In the genomic region with DNA sequence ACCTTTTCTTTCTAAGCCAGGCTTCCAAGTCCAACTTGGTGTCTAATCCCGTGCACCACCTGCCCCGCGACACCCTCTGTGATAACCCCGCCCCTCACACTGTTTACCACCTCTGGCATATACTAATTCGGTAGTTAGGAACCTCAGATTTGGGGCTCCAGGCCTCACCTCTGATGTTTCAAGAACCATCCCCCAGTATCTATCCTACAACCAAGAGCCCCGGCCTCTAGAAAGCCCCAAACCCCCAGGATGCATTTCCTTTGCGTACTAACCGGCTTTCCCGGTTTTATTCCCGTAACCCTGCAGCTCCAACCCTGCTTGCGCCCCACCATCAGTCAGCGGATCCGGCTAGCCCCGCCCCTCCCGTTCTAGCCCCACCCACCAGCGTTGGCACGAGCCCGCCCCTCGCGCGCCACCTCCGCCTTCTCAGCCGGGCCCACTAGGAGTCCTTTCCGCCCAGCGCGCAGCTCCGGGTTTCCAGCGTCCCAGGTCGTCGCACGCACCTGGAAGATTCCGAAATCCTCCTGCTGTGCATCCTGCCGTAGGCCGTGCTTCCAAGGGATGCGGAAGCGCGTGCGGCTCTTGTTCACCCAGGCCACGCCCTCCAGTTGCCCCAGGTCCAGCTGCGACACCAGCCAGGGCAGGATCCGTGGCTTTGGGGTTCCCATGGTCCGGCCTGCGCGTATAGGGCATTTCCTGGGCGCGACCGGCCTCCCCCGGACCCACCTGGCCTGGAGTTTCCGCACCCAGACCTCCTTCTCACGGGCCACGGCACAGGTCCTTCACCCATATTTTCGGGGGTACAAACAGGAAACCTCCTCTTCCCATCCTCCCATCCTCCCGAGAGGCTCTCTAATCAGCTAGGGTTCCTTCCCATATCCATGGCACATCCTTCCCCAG, we compare ENCODE assay signal across 8 cellular contexts. TPM values are rescaled to one million over a fixed set of nuclear protein-coding genes. Genes with fewer than 3 reads are reported as not detected.
DNase-seq lines count a peak whose midpoint lies in the region; ATAC-seq and TF ChIP-seq lines count a peak whose summit lies in the region.

No MANE protein-coding gene starts in this region.

- TF ChIP-seq POLR2A in body of pancreas (IDR thresholded peaks at IDR 0.05): peak; percentile 54 to 75 (median 72)

- H3K9ac ChIP-seq in iPS-15b (ENCODE audit: low read depth, low read length): peak overlapping the region; percentile 79

- peaks cover 0 to 4% (median 0%) of the 10 kb centered on the region in 8 donors for H3K9me3 Mint-ChIP-seq in CD4-positive, alpha-beta memory T cell
- H3K9me3 Mint-ChIP-seq in GM23338: peaks cover 13% of the 10 kb centered on the region

- H3K4me2 ChIP-seq in GM23338: peak overlapping the region; percentile 99

- intact Hi-C loops in CD4-positive, alpha-beta memory T cell (cut with micrococcal nuclease): loop anchor here (1.0 kb wide), 3 partner anchors 12 to 74 kb away; a partner anchor contains a TSS
- intact Hi-C loops in body of pancreas (cut with DNase I): no loop called here

- DNase-seq in CD4-positive, alpha-beta memory T cell: peak; percentile 85 to 92 (median 88)
- DNase-seq in GM23338 (ENCODE audit: low spot score) (peak; percentile 98), NCI-H2081 treated with DMSO at 0.1 percent for 48 hours (lab: John Stamatoyannopoulos, UW) (peak; percentile 71), UCSD-AML1 (lab: John Stamatoyannopoulos, UW; ENCODE audit: unreplicated experiment) (peak; percentile 85), body of pancreas (peak; percentile 90 to 92 (median 91)), skeletal muscle cell (ENCODE audit: low read depth) (peak; percentile 41)

- peak overlapping the region; percentile 99 for H3K4me3 ChIP-seq in CD4-positive, alpha-beta memory T cell (ENCODE audit: low read length in 2 of 2)
- H3K4me3 ChIP-seq in GM23338 (peak overlapping the region; percentile 70), body of pancreas (peak overlapping the region; percentile 9 to 72), iPS-15b (ENCODE audit: low read depth, low read length) (peak overlapping the region; percentile 99), skeletal muscle cell (ENCODE audit: low read depth, low read length) (peak overlapping the region; percentile 95)

- H3K27me3 ChIP-seq in CD4-positive, alpha-beta memory T cell (ENCODE audit: insufficient read depth, low read length): no peaks in the 10 kb centered on the region
- no peaks in the 10 kb centered on the region for H3K27me3 ChIP-seq in GM23338 (ENCODE audit: insufficient read depth)
- no peaks in the 10 kb centered on the region for H3K27me3 ChIP-seq in body of pancreas
- H3K27me3 ChIP-seq in iPS-15b (ENCODE audit: control insufficient read depth, insufficient read depth, low read length): no peaks in the 10 kb centered on the region

- CTCF ChIA-PET in CD4-positive, alpha-beta memory T cell (lab: Charles Lee; ENCODE audit: partially characterized antibody): interaction anchor here (0.8 to 3.4 kb wide), 11 partner anchors 8 to 130 kb away, joined by 3 to 15 read pairs (median 4); a partner anchor contains a TSS

- POLR2A ChIA-PET in CD4-positive, alpha-beta memory T cell (lab: Charles Lee; ENCODE audit: partially characterized antibody): interaction anchor here (0.7 to 11.0 kb wide), 35 partner anchors 9 to 1151 kb away, joined by 3 to 146 read pairs (median 5); a partner anchor contains a TSS

- H3K79me2 ChIP-seq in GM23338 (replicated peaks; ENCODE audit: insufficient read depth): peaks cover 36% of the 10 kb centered on the region

- H3K4me3 Mint-ChIP-seq in CD4-positive, alpha-beta memory T cell: peak overlapping the region; percentile 95 to 100 (median 97)
- peak overlapping the region; percentile 98 for H3K4me3 Mint-ChIP-seq in GM23338

- H3F3A ChIP-seq in GM23338 (replicated peaks; ENCODE audit: low read depth): peaks cover 26% of the 10 kb centered on the region

- 0 to 1% methylated on average over 27 to 53 of the region's 53 CpGs for WGBS in body of pancreas, 2 donors

- H3K9me3 ChIP-seq in CD4-positive, alpha-beta memory T cell (ENCODE audit: control insufficient read depth in 1 of 2, low read length in 2 of 2): no peaks in the 10 kb centered on the region
- no peaks in the 10 kb centered on the region for H3K9me3 ChIP-seq in body of pancreas
- H3K9me3 ChIP-seq in iPS-15b (ENCODE audit: control insufficient read depth, insufficient read depth, low read length): peaks cover 2% of the 10 kb centered on the region

- no peak for TF ChIP-seq CTCF in GM23338 (conservative IDR thresholded peaks at IDR 0.05; ENCODE audit: low read depth in 2 of 2)
- TF ChIP-seq CTCF in body of pancreas (IDR thresholded peaks at IDR 0.05): peak in 6 of 7 experiments; percentile 10 to 53 (median 44)

- no peak overlapping the region for H2AFZ ChIP-seq in GM23338

- peaks cover 7 to 41% of the 10 kb centered on the region in 2 donors for H3K36me3 Mint-ChIP-seq in CD4-positive, alpha-beta memory T cell
- H3K36me3 Mint-ChIP-seq in GM23338 (ENCODE audit: low read depth): peaks cover 54% of the 10 kb centered on the region

- no peaks in the 10 kb centered on the region for H3K9me2 ChIP-seq in GM23338 (ENCODE audit: insufficient read depth)

- peaks cover 25% of the 10 kb centered on the region for H4K20me1 ChIP-seq in GM23338 (replicated peaks; ENCODE audit: insufficient read depth)

- H3K27ac ChIP-seq in CD4-positive, alpha-beta memory T cell (ENCODE audit: low read depth, low read length): peak overlapping the region; percentile 93
- peak overlapping the region; percentile 96 for H3K27ac ChIP-seq in GM23338 (ENCODE audit: low read depth)
- peak overlapping the region; percentile 78 to 94 (median 92) for H3K27ac ChIP-seq in body of pancreas

- peaks cover 31% of the 10 kb centered on the region for H3K4me1 ChIP-seq in CD4-positive, alpha-beta memory T cell (ENCODE audit: insufficient read depth, low read length)
- H3K4me1 ChIP-seq in GM23338 (ENCODE audit: insufficient read depth) (peaks cover 9% of the 10 kb centered on the region), body of pancreas (peaks cover 23% of the 10 kb centered on the region), iPS-15b (ENCODE audit: control insufficient read depth, insufficient read depth, low read length) (no peaks in the 10 kb centered on the region)

- H3K27ac Mint-ChIP-seq in CD4-positive, alpha-beta memory T cell: peak overlapping the region; percentile 95 to 100 (median 99)
- H3K27ac Mint-ChIP-seq in GM23338: peak overlapping the region; percentile 98

- H3K4me1 Mint-ChIP-seq in CD4-positive, alpha-beta memory T cell: peaks cover 19 to 65% (median 36%) of the 10 kb centered on the region in 4 donors
- H3K4me1 Mint-ChIP-seq in GM23338: peaks cover 17% of the 10 kb centered on the region

- H3K36me3 ChIP-seq in CD4-positive, alpha-beta memory T cell (ENCODE audit: insufficient read depth, low read length): peaks cover 33% of the 10 kb centered on the region
- peaks cover 24% of the 10 kb centered on the region for H3K36me3 ChIP-seq in GM23338 (ENCODE audit: insufficient read depth)
- peaks cover 5 to 7% of the 10 kb centered on the region in 2 donors for H3K36me3 ChIP-seq in body of pancreas (replicated peaks in 1 of 2; ENCODE audit: insufficient read depth in 1 of 2, low read depth in 2 of 2)
- H3K36me3 ChIP-seq in iPS-15b (ENCODE audit: control insufficient read depth, insufficient read depth, low read length): peaks cover 45% of the 10 kb centered on the region

- H3K27me3 Mint-ChIP-seq in CD4-positive, alpha-beta memory T cell: no peaks in the 10 kb centered on the region
- H3K27me3 Mint-ChIP-seq in GM23338 (ENCODE audit: insufficient read depth, low read depth, poor library complexity): peaks cover 26% of the 10 kb centered on the region

- ATAC-seq in GM23338: peak; percentile 66
- peak; percentile 75 for ATAC-seq in body of pancreas
- ATAC-seq in HG02938 (IDR thresholded peaks at IDR 0.05; ENCODE audit: unreplicated experiment): no peak

TF ChIP-seq in GM23338, 12 proteins besides CTCF, POLR2A, EP300 and RAD21 (continues in another document):
- TF ChIP-seq POLR2AphosphoS5 (IDR thresholded peaks at IDR 0.05; ENCODE audit: low read depth): peak; percentile 87

RNA-seq across cellular contexts. Expression of a gene that starts 1.2 kb away (rescaled TPM):
- 100 to 1,000 TPM; 366 to 386 TPM for total RNA-seq in CD4-positive, alpha-beta memory T cell
- polyA plus RNA-seq in CD4-positive, alpha-beta memory T cell: 10 to 100 TPM; 64.1 to 72.8 TPM
- 89.3 and 164 TPM in 2 replicates for total RNA-seq in GM23338 (2014; rRNA removed; shearing (Covaris generic))
- 57.4 and 72.4 TPM in 2 replicates for polyA plus RNA-seq in GM23338 (2016; fragmentation: Nextera tagmentation; extraction: Ambion mirVana)
- total RNA-seq in body of pancreas: 100 to 1,000 TPM in 1 of 2 donors, 10 to 100 TPM in 1; 46.7 to 134 TPM

RNA-seq across cellular contexts. Expression of a gene that starts 1.3 kb away (rescaled TPM):
- 10 to 100 TPM; 21.9 to 22.1 TPM for total RNA-seq in CD4-positive, alpha-beta memory T cell
- 10 to 100 TPM; 16.3 to 17.2 TPM for polyA plus RNA-seq in CD4-positive, alpha-beta memory T cell
- total RNA-seq in GM23338 (2014; rRNA removed; shearing (Covaris generic)): 30.6 and 61.3 TPM in 2 replicates
- 102 and 114 TPM in 2 replicates for polyA plus RNA-seq in GM23338 (2016; fragmentation: Nextera tagmentation; extraction: Ambion mirVana)
- 1 to 10 TPM; 3.6 to 5.6 TPM for total RNA-seq in body of pancreas

RNA-seq across cellular contexts. Expression of a gene that starts 12.7 kb away (rescaled TPM):
- total RNA-seq in CD4-positive, alpha-beta memory T cell: 10 to 100 TPM; 76.6 to 92.9 TPM
- 100 to 1,000 TPM; 140 to 213 TPM for polyA plus RNA-seq in CD4-positive, alpha-beta memory T cell
- 700 and 762 TPM in 2 replicates for total RNA-seq in GM23338 (2014; rRNA removed; shearing (Covaris generic))
- 587 and 590 TPM in 2 replicates for polyA plus RNA-seq in GM23338 (2016; fragmentation: Nextera tagmentation; extraction: Ambion mirVana)
- 10 to 100 TPM; 45.4 to 71.2 TPM for total RNA-seq in body of pancreas

RNA-seq across cellular contexts. Expression of a gene that starts 22.4 kb away (rescaled TPM):
- total RNA-seq in CD4-positive, alpha-beta memory T cell: 10 to 100 TPM; 60.5 to 62.7 TPM
- polyA plus RNA-seq in CD4-positive, alpha-beta memory T cell: 1 to 10 TPM in 1 of 2 donors, not detected in 1; 4.0 TPM
- total RNA-seq in GM23338 (2014; rRNA removed; shearing (Covaris generic)): 47.0 and 53.7 TPM in 2 replicates
- polyA plus RNA-seq in GM23338 (2016; fragmentation: Nextera tagmentation; extraction: Ambion mirVana): 19.7 and 20.2 TPM in 2 replicates
- 10 to 100 TPM; 16.1 to 36.6 TPM for total RNA-seq in body of pancreas

RNA-seq across cellular contexts. Expression of a gene that starts 24.5 kb away (rescaled TPM):
- total RNA-seq in CD4-positive, alpha-beta memory T cell: 10 to 100 TPM; 12.0 to 13.4 TPM
- polyA plus RNA-seq in CD4-positive, alpha-beta memory T cell: 10 to 100 TPM; 28.0 to 32.1 TPM
- total RNA-seq in GM23338 (2014; rRNA removed; shearing (Covaris generic)): 6.1 and 9.3 TPM in 2 replicates
- 30.0 and 31.0 TPM in 2 replicates for polyA plus RNA-seq in GM23338 (2016; fragmentation: Nextera tagmentation; extraction: Ambion mirVana)
- 10 to 100 TPM; 10.9 to 17.9 TPM for total RNA-seq in body of pancreas

Comparison
In these comparisons a context has a peak if more than half of its experiments do, and no peak if none do; other contexts are left out.
1. DNase-seq: peak in every context shown above with its lines; median percentile 98 in GM23338; 91 in body of pancreas; 88 in CD4-positive, alpha-beta memory T cell; 85 in UCSD-AML1; 71 in NCI-H2081 treated with DMSO at 0.1 percent for 48 hours; 41 in skeletal muscle cell.
2. H3K4me3 ChIP-seq: peak in every context shown above with its lines; median percentile 99 in CD4-positive, alpha-beta memory T cell; 99 in iPS-15b; 95 in skeletal muscle cell; 70 in GM23338; 40 in body of pancreas.
3. CTCF ChIP-seq: peak in body of pancreas (6 of 7); none in GM23338 (0 of 2).
4. Peak in every context shown above with its lines, with median percentiles within 50 percentile points of each other: H3K27ac ChIP-seq.